ENCODE assay signal across 8 cellular contexts in genomic region chr20:41339957-41340326, GRCh38. TPM values are rescaled to one million over a fixed set of nuclear protein-coding genes. Genes with fewer than 3 reads are reported as not detected.
DNase-seq lines count a peak whose midpoint lies in the region; ATAC-seq and TF ChIP-seq lines count a peak whose summit lies in the region.

No MANE protein-coding gene starts in this region.

- peak overlapping the region; percentile 80 for H3K27ac Mint-ChIP-seq in chondrocyte (ENCODE audit: unreplicated experiment)

- peak overlapping the region; percentile 23; the same call in 1 of the 2 replicates for H3K4me3 ChIP-seq in GM12865 (ENCODE audit: low read depth, low read length)
- peak overlapping the region; percentile 47 for H3K4me3 ChIP-seq in kidney epithelial cell (ENCODE audit: low read depth, low read length)

- no peaks in the 10 kb centered on the region for H3K27me3 ChIP-seq in kidney epithelial cell (ENCODE audit: control insufficient read depth, insufficient read depth, low read length)

- H3K36me3 Mint-ChIP-seq in chondrocyte (ENCODE audit: low read depth), result no peaks in the 10 kb centered on the region

- no peaks in the 10 kb centered on the region for H3K9me3 Mint-ChIP-seq in chondrocyte (ENCODE audit: low read depth)

- DNase-seq in GM12865 (ENCODE audit: low read depth) (peak; percentile 77), NCI-H2227 treated with DMSO at 0.1 percent for 48 hours (lab: John Stamatoyannopoulos, UW) (peak; percentile 68), chondrocyte (ENCODE audit: low spot score) (peak; percentile 93), kidney epithelial cell (ENCODE audit: low read depth) (no peak), amniotic stem cell (lab: John Stamatoyannopoulos, UW) (no peak)
- DNase-seq in activated CD4-positive, alpha-beta T cell treated with anti-CD3 and anti-CD28 coated beads for 24 hours (ENCODE audit: low read depth in 2 of 2), result peak; percentile 80 to 85
- DNase-seq in stimulated activated CD4-positive, alpha-beta T cell treated with anti-CD3 and anti-CD28 coated beads, Interleukin-15, amount 100 ng/mL, for 24 hours, result peak; percentile 88

- H3K4me3 Mint-ChIP-seq in chondrocyte (ENCODE audit: unreplicated experiment), result peak overlapping the region; percentile 75

- peaks cover 11% of the 10 kb centered on the region for H3K4me1 Mint-ChIP-seq in chondrocyte (ENCODE audit: low read depth)

- H3K27me3 Mint-ChIP-seq in chondrocyte (ENCODE audit: low read depth), result no peaks in the 10 kb centered on the region

- no peaks in the 10 kb centered on the region for H3K36me3 ChIP-seq in kidney epithelial cell (ENCODE audit: control insufficient read depth, insufficient read depth, low read length)

- ATAC-seq in HG03103 (IDR thresholded peaks at IDR 0.05; ENCODE audit: low read depth, unreplicated experiment), result peak; percentile 71

- peak; percentile 97 for TF ChIP-seq CTCF in GM12865 (IDR thresholded peaks at IDR 0.05; ENCODE audit: insufficient read depth, low read depth, low read length, missing control alignments)
- peak; percentile 100 for TF ChIP-seq CTCF in chondrocyte (IDR thresholded peaks at IDR 0.05)
- TF ChIP-seq CTCF in kidney epithelial cell (IDR thresholded peaks at IDR 0.05; ENCODE audit: insufficient read depth, low read length, poor library complexity, severe bottlenecking), result peak; percentile 97

RNA-seq across cellular contexts. Expression of gene LPIN3, which starts 0.7 kb away (rescaled TPM):
- total RNA-seq in chondrocyte, result 3.3 to 5.1 TPM (median 3.5 TPM) in 3 replicates
- 14.7 and 18.2 TPM in 2 replicates for total RNA-seq in kidney epithelial cell

RNA-seq across cellular contexts. Expression of gene ZHX3, which starts 22.4 kb away (rescaled TPM):
- total RNA-seq in chondrocyte (52.6 to 55.5 TPM (median 52.9 TPM) in 3 replicates), kidney epithelial cell (7.6 and 9.0 TPM in 2 replicates)

RNA-seq across cellular contexts. Expression of gene EMILIN3, which starts 26.7 kb away (rescaled TPM):
- total RNA-seq in chondrocyte (0.46 to 1.2 TPM (median 0.47 TPM) in 3 replicates), kidney epithelial cell (0.42 and 0.62 TPM in 2 replicates)

Comparison
In these comparisons a context has a peak if more than half of its experiments do, and no peak if none do; other contexts are left out.
1. DNase-seq: peak in GM12865 (single experiment), NCI-H2227 treated with DMSO at 0.1 percent for 48 hours (single experiment), activated CD4-positive, alpha-beta T cell treated with anti-CD3 and anti-CD28 coated beads for 24 hours (2 of 2), chondrocyte (single experiment) and stimulated activated CD4-positive, alpha-beta T cell treated with anti-CD3 and anti-CD28 coated beads, Interleukin-15, amount 100 ng/mL, for 24 hours (single experiment); none in kidney epithelial cell (single experiment) and amniotic stem cell (single experiment).
2. Peak in every context shown above with its lines, with median percentiles within 50 percentile points of each other: CTCF ChIP-seq.